25 cellular contexts compared by ENCODE assay signal in the genomic region with DNA sequence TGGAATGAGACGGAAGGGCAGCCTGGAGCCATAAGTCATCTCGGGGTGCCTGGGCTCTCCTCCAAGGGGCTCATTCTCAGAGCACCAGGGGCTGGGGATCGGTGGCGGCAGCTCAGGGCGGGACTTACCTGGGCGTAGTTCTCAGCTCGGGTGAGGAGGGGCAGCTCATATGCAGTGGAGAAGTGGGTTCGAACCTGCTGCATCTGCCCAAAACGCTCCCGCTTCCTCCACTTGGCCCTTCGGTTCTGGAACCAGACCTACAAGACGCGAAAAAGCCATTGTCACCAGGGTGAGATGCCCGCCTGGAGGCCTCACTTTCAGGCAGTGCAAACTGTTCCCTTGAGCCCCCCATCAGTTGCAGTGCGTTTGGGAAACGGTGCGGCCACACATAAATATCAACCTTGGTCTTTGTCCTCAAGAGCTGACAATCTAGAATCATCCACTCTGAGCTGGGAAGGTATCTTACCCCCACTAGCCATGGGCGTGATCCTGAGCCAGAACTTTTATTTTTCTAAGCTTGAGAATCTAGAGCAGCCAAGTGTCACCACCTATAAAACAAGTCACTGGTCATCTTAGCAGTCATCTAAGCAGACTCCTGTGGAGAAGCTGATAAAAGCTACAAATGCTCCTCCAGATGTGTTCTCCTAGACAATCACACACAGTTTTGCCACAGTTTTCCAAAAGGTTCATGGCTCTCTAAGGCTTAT. TPM values are rescaled to one million over a fixed set of nuclear protein-coding genes. Genes with fewer than 3 reads are reported as not detected.
"Had no signal": no experiment of that assay in that cellular context is flagged by ENCODE, and none has a peak within 500 bp of the region (broad histone marks: within the 10 kb centered on the region; RNA-seq: fewer than 3 reads in every experiment).

No MANE protein-coding gene starts in this region.

- H3K27me3 Mint-ChIP-seq: dendritic cell treated with granulocyte-macrophage colony-stimulating factor and Interleukin-4, amounts not matched to agents 40 ng/mL and 50 ng/mL, for 4 days had no signal

- ATAC-seq: gastroesophageal sphincter; left cardiac atrium; lower lobe of right lung; stimulated activated naive B cell treated with anti-CD40 and anti-IgM and Interleukin-4, amounts not matched to agents 10 μg/mL and 1 μg/mL and 100 μg/mL, for 72 hours; stimulated activated naive CD8-positive, alpha-beta T cell treated with anti-CD3 and anti-CD28 coated beads, Interleukin-15, amount 100 ng/mL, for 72 hours; upper lobe of right lung had no signal

- H3K36me3 ChIP-seq: esophagus squamous epithelium, gastroesophageal sphincter, left ventricle myocardium inferior, lower lobe of right lung, right atrium auricular region, tibial nerve, upper lobe of right lung, vagina had no signal

- H3K36me3 Mint-ChIP-seq: immature natural killer cell; memory B cell; stimulated activated naive B cell treated with anti-CD40 and anti-IgM and Interleukin-4, amounts not matched to agents 10 μg/mL and 1 μg/mL and 100 μg/mL, for 72 hours had no signal

- FAIRE-seq: kidney had no signal

- H3K9me3 ChIP-seq: esophagus squamous epithelium, gastroesophageal sphincter, left ventricle myocardium inferior, lower lobe of right lung, right atrium auricular region, testis, tibial nerve, upper lobe of right lung, vagina had no signal

- H3K27me3 ChIP-seq: right atrium auricular region, testis, tibial nerve, upper lobe of right lung, vagina had no signal

- H3K4me3 ChIP-seq: esophagus squamous epithelium, gastroesophageal sphincter, left ventricle myocardium inferior, lower lobe of right lung, right atrium auricular region, testis, tibial nerve, upper lobe of right lung, vagina had no signal

- H3K4me1 Mint-ChIP-seq: immature natural killer cell; memory B cell; stimulated activated naive B cell treated with anti-CD40 and anti-IgM and Interleukin-4, amounts not matched to agents 10 μg/mL and 1 μg/mL and 100 μg/mL, for 72 hours; stimulated activated naive CD8-positive, alpha-beta T cell treated with anti-CD3 and anti-CD28 coated beads, Interleukin-15, amount 100 ng/mL, for 72 hours had no signal

- H3K27ac Mint-ChIP-seq: dendritic cell treated with granulocyte-macrophage colony-stimulating factor and Interleukin-4, amounts not matched to agents 40 ng/mL and 50 ng/mL, for 4 days; immature natural killer cell; memory B cell; nephron progenitor cell; stimulated activated naive B cell treated with anti-CD40 and anti-IgM and Interleukin-4, amounts not matched to agents 10 μg/mL and 1 μg/mL and 100 μg/mL, for 72 hours; stimulated activated naive CD8-positive, alpha-beta T cell treated with anti-CD3 and anti-CD28 coated beads, Interleukin-15, amount 100 ng/mL, for 72 hours had no signal

- H3K4me1 ChIP-seq: esophagus squamous epithelium, gastroesophageal sphincter, left ventricle myocardium inferior, lower lobe of right lung, right atrium auricular region, upper lobe of right lung, vagina had no signal

- H3K27ac ChIP-seq: esophagus squamous epithelium, gastroesophageal sphincter, left ventricle myocardium inferior, lower lobe of right lung, right atrium auricular region, testis, tibial nerve, upper lobe of right lung, vagina had no signal

- H3K9me3 Mint-ChIP-seq: dendritic cell treated with granulocyte-macrophage colony-stimulating factor and Interleukin-4, amounts not matched to agents 40 ng/mL and 50 ng/mL, for 4 days; immature natural killer cell; memory B cell; stimulated activated naive B cell treated with anti-CD40 and anti-IgM and Interleukin-4, amounts not matched to agents 10 μg/mL and 1 μg/mL and 100 μg/mL, for 72 hours; stimulated activated naive CD8-positive, alpha-beta T cell treated with anti-CD3 and anti-CD28 coated beads, Interleukin-15, amount 100 ng/mL, for 72 hours had no signal

- DNase-seq: esophagus squamous epithelium; foreskin fibroblast; immature natural killer cell; kidney; left cardiac atrium; left ventricle myocardium inferior; lower lobe of right lung; midbrain; nephron progenitor cell; posterior cingulate gyrus; stimulated activated CD4-positive, alpha-beta T cell treated with anti-CD3 and anti-CD28 coated beads, Interleukin-15, amount 100 ng/mL, for 24 hours; stimulated activated CD4-positive, alpha-beta T cell treated with anti-CD3 and anti-CD28 coated beads, Interleukin-1b, Interleukin-23, amount 100 ng/mL, for 48 hours; stimulated activated CD4-positive, alpha-beta T cell treated with anti-CD3 and anti-CD28 coated beads, Interleukin-4, amount 100 ng/mL, for 4 hours; stimulated activated naive B cell treated with anti-CD40 and anti-IgM and Interleukin-4, amounts not matched to agents 10 μg/mL and 1 μg/mL and 100 μg/mL, for 72 hours; stimulated activated naive CD8-positive, alpha-beta T cell treated with anti-CD3 and anti-CD28 coated beads, Interleukin-15, amount 100 ng/mL, for 72 hours; testis had no signal

- H3K4me3 Mint-ChIP-seq: dendritic cell treated with granulocyte-macrophage colony-stimulating factor and Interleukin-4, amounts not matched to agents 40 ng/mL and 50 ng/mL, for 4 days; immature natural killer cell; memory B cell; nephron progenitor cell; stimulated activated naive B cell treated with anti-CD40 and anti-IgM and Interleukin-4, amounts not matched to agents 10 μg/mL and 1 μg/mL and 100 μg/mL, for 72 hours; stimulated activated naive CD8-positive, alpha-beta T cell treated with anti-CD3 and anti-CD28 coated beads, Interleukin-15, amount 100 ng/mL, for 72 hours had no signal

RNA-seq across cellular contexts. Expression of a gene that starts 42.4 kb away (rescaled TPM):
- total RNA-seq: epithelial cell of proximal tubule, esophagus squamous epithelium, left ventricle myocardium inferior, lower lobe of right lung, osteocyte, upper lobe of right lung, vagina had no signal
- polyA plus RNA-seq: immature natural killer cell had no signal
